20 cellular contexts compared by ENCODE assay signal in the genomic region with DNA sequence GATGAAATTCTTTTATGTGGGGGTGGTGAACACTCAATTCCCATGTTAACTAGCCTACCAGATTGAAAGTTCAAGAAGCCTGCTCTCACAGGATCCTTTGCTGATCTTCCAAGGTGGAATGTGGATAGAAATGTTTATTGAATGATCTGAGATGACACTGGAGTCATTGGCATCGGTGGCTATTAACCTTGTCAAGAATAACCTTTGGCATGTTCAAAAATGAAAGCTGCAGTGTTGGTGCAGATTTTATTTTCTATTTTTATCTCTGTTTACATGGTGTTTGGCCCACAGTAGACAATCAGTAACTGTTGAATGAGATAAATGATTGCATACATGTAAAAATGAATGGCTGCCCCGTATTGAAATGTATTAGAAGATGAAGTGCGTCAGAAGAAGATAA. TPM values are rescaled to one million over a fixed set of nuclear protein-coding genes. Genes with fewer than 3 reads are reported as not detected.
"Had no signal": no experiment of that assay in that cellular context is flagged by ENCODE, and none has a peak within 500 bp of the region (broad histone marks: within the 10 kb centered on the region; RNA-seq: fewer than 3 reads in every experiment).

No MANE protein-coding gene starts in this region.

- H3K9me3 ChIP-seq: prostate gland had no signal

- DNase-seq: activated CD4-positive, alpha-beta memory T cell treated with anti-CD3 and anti-CD28 coated beads, Interleukin-2, amount 10 ng/mL, durations not matched to agents 7 days and 5 days; activated CD4-positive, alpha-beta T cell treated with anti-CD3 and anti-CD28 coated beads for 36 hours; activated effector memory CD4-positive, alpha-beta T cell treated with anti-CD3 and anti-CD28 coated beads, Interleukin-2, amount 50 U/mL, for 16 hours; activated T-cell treated with anti-CD3 and anti-CD28 coated beads, Interleukin-2, amount 50 U/mL, for 24 hours; effector CD8-positive, alpha-beta T cell; foreskin keratinocyte; head of caudate nucleus; mesendoderm; SIG-M5; stimulated activated CD4-positive, alpha-beta T cell treated with anti-CD3 and anti-CD28 coated beads, Interleukin-4, amount 100 ng/mL, for 24 hours; stimulated activated CD8-positive, alpha-beta memory T cell treated with anti-CD3 and anti-CD28 coated beads, Interleukin-4, amount 100 ng/mL, for 48 hours; stimulated activated naive CD8-positive, alpha-beta T cell treated with anti-CD3 and anti-CD28 coated beads, Interleukin-15, Interleukin-2, amounts not matched to agents 100 U/mL and 50 U/mL, for 24 hours; T-helper 17 cell had no signal

- H3K27ac ChIP-seq: foreskin keratinocyte, prostate gland had no signal

- H3K36me3 ChIP-seq: prostate gland had no signal

- H3K4me3 ChIP-seq: prostate gland, skin epidermis had no signal

- H3K27me3 ChIP-seq: foreskin keratinocyte had no signal

- H3K4me1 ChIP-seq: prostate gland had no signal

- ATAC-seq: activated CD4-positive, alpha-beta T cell treated with anti-CD3 and anti-CD28 coated beads for 36 hours; foreskin keratinocyte; stimulated activated naive CD8-positive, alpha-beta T cell treated with anti-CD3 and anti-CD28 coated beads, Interleukin-15, Interleukin-2, amounts not matched to agents 100 U/mL and 50 U/mL, for 24 hours; T-helper 17 cell had no signal

RNA-seq across cellular contexts. Expression of a gene that starts 42.7 kb away (rescaled TPM):
- total RNA-seq: activated CD4-positive, alpha-beta memory T cell treated with anti-CD3 and anti-CD28 coated beads, Interleukin-2, amount 10 ng/mL, durations not matched to agents 7 days and 5 days; activated CD4-positive, alpha-beta T cell treated with anti-CD3 and anti-CD28 coated beads for 36 hours; foreskin keratinocyte; T-helper 17 cell had no signal
- polyA plus RNA-seq: neural cell had no signal

RNA-seq across cellular contexts. Expression of a gene that starts 48.6 kb away (rescaled TPM):
- total RNA-seq: activated CD4-positive, alpha-beta memory T cell treated with anti-CD3 and anti-CD28 coated beads, Interleukin-2, amount 10 ng/mL, durations not matched to agents 7 days and 5 days; activated CD4-positive, alpha-beta T cell treated with anti-CD3 and anti-CD28 coated beads for 36 hours; endothelial cell of umbilical vein; foreskin keratinocyte; omental fat pad; prostate gland; T-helper 17 cell; temporal lobe; urinary bladder had no signal
- polyA plus RNA-seq: foreskin keratinocyte, neural cell had no signal
